Comparison of ENCODE assay signal across 8 cellular contexts in the genomic region with DNA sequence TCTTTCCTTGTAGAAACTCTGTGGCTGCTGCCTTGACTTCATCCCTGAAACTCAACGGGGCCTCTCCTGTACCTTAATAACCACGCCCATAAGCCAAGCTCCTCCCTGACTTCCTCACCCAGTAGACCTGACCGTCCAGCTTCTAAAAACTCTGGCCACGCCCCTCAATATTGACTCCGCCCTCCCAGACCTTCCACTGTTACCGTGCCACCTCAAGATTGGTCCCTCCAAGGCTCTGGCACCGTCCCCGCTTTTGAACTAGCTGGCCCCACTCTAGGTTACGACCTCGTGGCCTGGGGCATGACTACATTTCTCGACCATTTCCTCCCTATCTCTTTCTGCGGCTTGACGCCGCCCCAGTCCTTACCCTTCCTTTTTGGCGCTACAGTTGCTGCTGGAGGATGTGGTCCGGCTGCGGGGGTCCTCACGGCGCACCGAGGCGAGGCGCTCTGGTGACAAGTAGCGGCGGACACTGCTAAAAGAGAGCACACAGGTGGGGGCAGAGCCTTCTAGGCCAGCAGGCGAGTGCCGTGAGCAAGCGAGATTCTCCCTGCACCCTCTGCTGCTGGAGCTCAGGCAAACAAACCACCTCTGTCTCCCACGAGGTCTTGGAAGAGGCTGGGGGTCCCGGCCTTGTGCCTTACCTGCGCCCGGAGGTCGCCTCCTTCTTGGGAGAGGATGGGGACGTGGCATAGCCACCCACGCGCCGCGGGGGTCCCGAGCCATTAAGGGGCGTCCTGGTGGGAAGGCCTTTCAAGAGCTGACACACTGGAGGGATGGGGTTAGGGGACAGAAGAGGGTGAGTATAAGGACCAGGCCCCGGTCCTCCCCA. TPM values are rescaled to one million over a fixed set of nuclear protein-coding genes. Genes with fewer than 3 reads are reported as not detected.
A peak's percentile ranks its signal among the peaks of the same experiment; 100 is the strongest.
DNase-seq lines count a peak whose midpoint lies in the region; ATAC-seq, FAIRE-seq and TF ChIP-seq lines count a peak whose summit lies in the region.

No MANE protein-coding gene starts in this region.

- H3K36me3 Mint-ChIP-seq in activated T-cell treated with anti-CD3 and anti-CD28 coated beads, Interleukin-2, amount 50 U/mL, for 72 hours (ENCODE audit: insufficient read depth in 2 of 2): peaks cover 13 to 17% of the 10 kb centered on the region in 2 donors
- no peaks in the 10 kb centered on the region for H3K36me3 Mint-ChIP-seq in neural crest cell (ENCODE audit: low read depth)

- no peak for FAIRE-seq in HTR-8/SVneo (lab: Jason Lieb, UNC)

- H3K4me2 ChIP-seq in PC-9: peak overlapping the region; percentile 87

- H3K36me3 ChIP-seq in PC-9 (ENCODE audit: low read depth): no peaks in the 10 kb centered on the region
- H3K36me3 ChIP-seq in thymus (ENCODE audit: control insufficient read depth, insufficient read depth): peaks cover 5% of the 10 kb centered on the region

- H3K9me2 ChIP-seq in PC-9 (ENCODE audit: insufficient read depth): no peaks in the 10 kb centered on the region

- H3F3A ChIP-seq in PC-9 (ENCODE audit: insufficient read depth, low read depth): peaks cover 58% of the 10 kb centered on the region

- H3K4me1 Mint-ChIP-seq in activated T-cell treated with anti-CD3 and anti-CD28 coated beads, Interleukin-2, amount 50 U/mL, for 72 hours (ENCODE audit: low read depth): peaks cover 64% of the 10 kb centered on the region
- H3K4me1 Mint-ChIP-seq in neural crest cell: peaks cover 51% of the 10 kb centered on the region

- H3K27ac Mint-ChIP-seq in activated T-cell treated with anti-CD3 and anti-CD28 coated beads, Interleukin-2, amount 50 U/mL, for 72 hours: peak overlapping the region; percentile 48
- no peak overlapping the region for H3K27ac Mint-ChIP-seq in neural crest cell (ENCODE audit: unreplicated experiment)

- H3K4me1 ChIP-seq in PC-9 (replicated peaks; ENCODE audit: insufficient read depth) (peaks cover 38% of the 10 kb centered on the region), thymus (ENCODE audit: control insufficient read depth, insufficient read depth, low read length) (peaks cover 20% of the 10 kb centered on the region)

- CTCF ChIA-PET in PC-9 (lab: Charles Lee): interaction anchor here (0.5 to 2.9 kb wide), 22 partner anchors 11 to 573 kb away, joined by 3 to 20 read pairs (median 4); a partner anchor contains a TSS

- no peaks in the 10 kb centered on the region for H3K27me3 Mint-ChIP-seq in activated T-cell treated with anti-CD3 and anti-CD28 coated beads, Interleukin-2, amount 50 U/mL, for 72 hours (ENCODE audit: low read depth)
- peaks cover 21% of the 10 kb centered on the region for H3K27me3 Mint-ChIP-seq in neural crest cell (ENCODE audit: low read depth)

- BruUV-seq in PC-9 (replicated peaks; lab: Mats Ljungman, UMichigan): TSS peak; percentile 80

- TF ChIP-seq CTCF in PC-9 (conservative IDR thresholded peaks at IDR 0.05) (no peak), fibroblast of pulmonary artery (IDR thresholded peaks at IDR 0.05; ENCODE audit: low read length, missing control alignments) (no peak), neural crest cell (conservative IDR thresholded peaks at IDR 0.05) (no peak)

- intact Hi-C loops in PC-9 (cut with micrococcal nuclease; ENCODE audit: unreplicated experiment): loop anchor here (1.0 to 5.0 kb wide), 7 partner anchors 35 to 202 kb away; a partner anchor contains a TSS

- WGBS in thymus: 2% methylated on average over 40 of the region's 40 CpGs

- ATAC-seq in GM19397 (IDR thresholded peaks at IDR 0.05; ENCODE audit: unreplicated experiment): peak; percentile 34
- peak; percentile 34 to 46 for ATAC-seq in activated T-cell treated with anti-CD3 and anti-CD28 coated beads, Interleukin-2, amount 50 U/mL, for 72 hours (replicated peaks in 1 of 2)

- POLR2A ChIA-PET in PC-9 (lab: Charles Lee; ENCODE audit: unreplicated experiment): interaction anchor here (0.5 to 1.0 kb wide), 9 partner anchors 11 to 209 kb away, joined by 3 to 23 read pairs (median 7); a partner anchor contains a TSS

- H3K27ac ChIP-seq in PC-9 (peak overlapping the region; percentile 88), thymus (ENCODE audit: low read depth) (peak overlapping the region; percentile 81)

- H3K27me3 ChIP-seq in PC-9 (ENCODE audit: insufficient read depth, low read depth) (no peaks in the 10 kb centered on the region), thymus (ENCODE audit: control insufficient read depth, insufficient read depth) (peaks cover 21% of the 10 kb centered on the region)

- H3K4me3 Mint-ChIP-seq in activated T-cell treated with anti-CD3 and anti-CD28 coated beads, Interleukin-2, amount 50 U/mL, for 72 hours: peak overlapping the region; percentile 84 to 89
- H3K4me3 Mint-ChIP-seq in neural crest cell: peak overlapping the region; percentile 72

- H3K9me3 ChIP-seq in PC-9 (ENCODE audit: insufficient read depth, low read depth) (no peaks in the 10 kb centered on the region), thymus (ENCODE audit: control insufficient read depth) (no peaks in the 10 kb centered on the region)

- no peaks in the 10 kb centered on the region for H4K20me1 ChIP-seq in PC-9 (ENCODE audit: insufficient read depth)

- peak overlapping the region; percentile 57 for H3K4me3 ChIP-seq in PC-9
- peak overlapping the region; percentile 37 for H3K4me3 ChIP-seq in fibroblast of pulmonary artery (replicated peaks; ENCODE audit: low read depth, low read length)
- H3K4me3 ChIP-seq in thymus (ENCODE audit: low read length): peak overlapping the region; percentile 45

- peak overlapping the region; percentile 81 for H2AFZ ChIP-seq in PC-9

- DNase-seq in CD1c-positive myeloid dendritic cell (ENCODE audit: extremely low spot score): peak; percentile 87
- peak; percentile 93 for DNase-seq in HTR-8/SVneo (ENCODE audit: insufficient read length, low spot score)
- peak; percentile 97 to 98 for DNase-seq in PC-9
- DNase-seq in activated T-cell treated with anti-CD3 and anti-CD28 coated beads, Interleukin-2, amount 50 U/mL, for 72 hours: peak; percentile 89 to 90
- DNase-seq in fibroblast of pulmonary artery (ENCODE audit: low read depth): peak; percentile 69
- DNase-seq in neural crest cell (ENCODE audit: low read depth, low spot score): peak; percentile 70

- no peaks in the 10 kb centered on the region; the same call in 1 of the 2 replicates for H3K79me2 ChIP-seq in PC-9 (ENCODE audit: low read depth)

- peaks cover 0 to 3% of the 10 kb centered on the region in 2 donors for H3K9me3 Mint-ChIP-seq in activated T-cell treated with anti-CD3 and anti-CD28 coated beads, Interleukin-2, amount 50 U/mL, for 72 hours
- no peaks in the 10 kb centered on the region for H3K9me3 Mint-ChIP-seq in neural crest cell

RNA-seq across cellular contexts. Expression of a gene that starts 2.3 kb away (rescaled TPM):
- total RNA-seq in PC-9 (2021): 61.7 and 68.9 TPM in 2 replicates
- total RNA-seq in activated T-cell treated with anti-CD3 and anti-CD28 coated beads, Interleukin-2, amount 50 U/mL, for 72 hours: 100 to 1,000 TPM; 149 to 190 TPM
- 15.0 and 20.2 TPM in 2 replicates for total RNA-seq in neural crest cell
- polyA plus RNA-seq in thymus: 55.2 TPM

RNA-seq across cellular contexts. Expression of a gene that starts 26.5 kb away (rescaled TPM):
- total RNA-seq in PC-9 (2021) (5.8 and 6.7 TPM in 2 replicates), neural crest cell (0.96 and 1.0 TPM in 2 replicates)
- total RNA-seq in activated T-cell treated with anti-CD3 and anti-CD28 coated beads, Interleukin-2, amount 50 U/mL, for 72 hours: 10 to 100 TPM in 1 of 2 donors, 1 to 10 TPM in 1; 5.9 to 11.0 TPM
- polyA plus RNA-seq in thymus: 1.6 TPM

RNA-seq across cellular contexts. Expression of a gene that starts 39.5 kb away (rescaled TPM):
- total RNA-seq in PC-9 (2021) (not detected in 2 replicates), neural crest cell (not detected in 2 replicates)
- total RNA-seq in activated T-cell treated with anti-CD3 and anti-CD28 coated beads, Interleukin-2, amount 50 U/mL, for 72 hours: under 1 TPM in 1 of 2 donors, not detected in 1; 0.07 TPM
- 1.3 TPM for polyA plus RNA-seq in thymus

RNA-seq across cellular contexts. Expression of a gene that starts 50.3 kb away (rescaled TPM):
- total RNA-seq in PC-9 (2021) (718 and 740 TPM in 2 replicates), neural crest cell (635 and 666 TPM in 2 replicates)
- total RNA-seq in activated T-cell treated with anti-CD3 and anti-CD28 coated beads, Interleukin-2, amount 50 U/mL, for 72 hours: 100 to 1,000 TPM; 449 to 481 TPM
- 395 TPM for polyA plus RNA-seq in thymus

RNA-seq across cellular contexts. Expression of a gene that starts 51.0 kb away (rescaled TPM):
- 27.6 and 42.8 TPM in 2 replicates for total RNA-seq in PC-9 (2021)
- total RNA-seq in activated T-cell treated with anti-CD3 and anti-CD28 coated beads, Interleukin-2, amount 50 U/mL, for 72 hours: 10 to 100 TPM; 20.8 to 29.8 TPM
- 11.4 and 11.8 TPM in 2 replicates for total RNA-seq in neural crest cell
- polyA plus RNA-seq in thymus: 8.2 TPM

Comparison
In these comparisons a context has a peak if more than half of its experiments do, and no peak if none do; other contexts are left out.
1. Peak in every context shown above with its lines: DNase-seq, ATAC-seq, H3K4me3 ChIP-seq and H3K27ac ChIP-seq.